ENCODE assay signal across 1 cellular context in genomic region chr2:66421618-66422017, GRCh38.
TF ChIP-seq lines count a peak whose summit lies in the region.

No MANE protein-coding gene starts in this region.

TF ChIP-seq in HepG2, 621 proteins besides CTCF, POLR2A, EP300 and RAD21 (continued from another document):
- TF ChIP-seq ZBTB34 (CRISPR knock-in tag; IDR thresholded peaks at IDR 0.05) = no peak
